Comparison of ENCODE assay signal across 11 cellular contexts in genomic region chr4:6658204-6658585, GRCh38. TPM values are rescaled to one million over a fixed set of nuclear protein-coding genes. Genes with fewer than 3 reads are reported as not detected.
DNase-seq lines count a peak whose midpoint lies in the region; ATAC-seq and TF ChIP-seq lines count a peak whose summit lies in the region.
"Had no signal": no experiment of that assay in that cellular context is flagged by ENCODE, and none has a peak within 500 bp of the region (broad histone marks: within the 10 kb centered on the region; RNA-seq: fewer than 3 reads in every experiment).

No MANE protein-coding gene starts in this region.

- peak overlapping the region; percentile 43 for H3K4me3 ChIP-seq in CD8-positive, alpha-beta T cell (ENCODE audit: low read depth, low read length)
- H3K4me3 ChIP-seq in heart left ventricle = peak overlapping the region in 8 of 12 donors; percentile 45 to 61 (median 51)
- peak overlapping the region; percentile 38 for H3K4me3 ChIP-seq in skeletal muscle cell (ENCODE audit: low read depth, low read length)
- H3K4me3 ChIP-seq: HAP-1 had no signal

- WGBS in heart left ventricle, 4 donors = 67 to 90% (median 83%) methylated on average over 7 of the region's 7 CpGs

- CTCF ChIA-PET in CD8-positive, alpha-beta T cell (lab: Charles Lee) = interaction anchor here (0.8 to 1.2 kb wide), 3 partner anchors 12 to 215 kb away, joined by 3 to 4 read pairs (median 3); partner anchors contain the start of gene BLOC1S4
- CTCF ChIA-PET in activated B cell treated with CpG ODN at 0.5 μM for 24 hours (lab: Charles Lee) = no interaction called here

- H3K27me3 ChIP-seq in CD8-positive, alpha-beta T cell (ENCODE audit: insufficient read depth, low read length) = no peaks in the 10 kb centered on the region
- peaks cover 0 to 36% (median 0%) of the 10 kb centered on the region in 9 donors for H3K27me3 ChIP-seq in heart left ventricle
- H3K27me3 ChIP-seq in foreskin keratinocyte = peaks cover 31% of the 10 kb centered on the region
- H3K27me3 ChIP-seq: right lobe of liver had no signal

- H3K4me1 Mint-ChIP-seq in CD8-positive, alpha-beta T cell (ENCODE audit: low read depth) = peaks cover 9% of the 10 kb centered on the region
- peaks cover 3% of the 10 kb centered on the region for H3K4me1 Mint-ChIP-seq in activated B cell treated with CpG ODN at 0.5 μM for 24 hours

- H3K9me3 ChIP-seq in CD8-positive, alpha-beta T cell (ENCODE audit: low read length) = no peaks in the 10 kb centered on the region
- peaks cover 0 to 5% (median 0%) of the 10 kb centered on the region in 12 donors for H3K9me3 ChIP-seq in heart left ventricle
- H3K9me3 ChIP-seq: right lobe of liver had no signal

- peaks cover 5% of the 10 kb centered on the region for H3K27me3 Mint-ChIP-seq in CD8-positive, alpha-beta T cell (ENCODE audit: low read depth)
- peaks cover 18% of the 10 kb centered on the region for H3K27me3 Mint-ChIP-seq in activated B cell treated with CpG ODN at 0.5 μM for 24 hours

- ATAC-seq in CD8-positive, alpha-beta T cell = no peak
- ATAC-seq in activated B cell treated with CpG ODN at 0.5 μM for 24 hours (ENCODE audit: low read depth) (no peak), heart left ventricle (peak in 2 of 4 donors; percentile 14 to 27), GM21447 (IDR thresholded peaks at IDR 0.05; ENCODE audit: unreplicated experiment) (no peak), HG03045 (IDR thresholded peaks at IDR 0.05; ENCODE audit: unreplicated experiment) (no peak), foreskin keratinocyte (no peak)

- H3K27ac Mint-ChIP-seq in CD8-positive, alpha-beta T cell = no peak overlapping the region
- no peak overlapping the region for H3K27ac Mint-ChIP-seq in activated B cell treated with CpG ODN at 0.5 μM for 24 hours

- TF ChIP-seq CTCF in CD8-positive, alpha-beta T cell (IDR thresholded peaks at IDR 0.05) = no peak
- TF ChIP-seq CTCF in activated B cell treated with CpG ODN at 0.5 μM for 24 hours (IDR thresholded peaks at IDR 0.05) (no peak), heart left ventricle (IDR thresholded peaks at IDR 0.05) (no peak), foreskin keratinocyte (conservative IDR thresholded peaks at IDR 0.05) (no peak)

- peak overlapping the region; percentile 74 for H3K4me3 Mint-ChIP-seq in CD8-positive, alpha-beta T cell
- peak overlapping the region; percentile 71 for H3K4me3 Mint-ChIP-seq in activated B cell treated with CpG ODN at 0.5 μM for 24 hours

- DNase-seq in CD8-positive, alpha-beta T cell = no peak
- DNase-seq in activated B cell treated with CpG ODN at 0.5 μM for 24 hours (no peak), heart left ventricle (no peak), skeletal muscle cell (ENCODE audit: low read depth) (no peak), A172 (ENCODE audit: low spot score) (no peak), foreskin keratinocyte (no peak)
- DNase-seq: NCI-H2029 treated with DMSO at 0.1 percent for 48 hours had no signal

- no peaks in the 10 kb centered on the region for H3K36me3 Mint-ChIP-seq in CD8-positive, alpha-beta T cell
- no peaks in the 10 kb centered on the region for H3K36me3 Mint-ChIP-seq in activated B cell treated with CpG ODN at 0.5 μM for 24 hours (ENCODE audit: low read depth)

- no peak overlapping the region for H3K27ac ChIP-seq in CD8-positive, alpha-beta T cell (ENCODE audit: low read depth, low read length)
- H3K27ac ChIP-seq in heart left ventricle (peak overlapping the region in 9 of 12 donors; percentile 22 to 68 (median 54)), foreskin keratinocyte (no peak overlapping the region)
- H3K27ac ChIP-seq: right lobe of liver had no signal

- H3K36me3 ChIP-seq in CD8-positive, alpha-beta T cell (ENCODE audit: insufficient read depth, low read length) = no peaks in the 10 kb centered on the region
- H3K36me3 ChIP-seq in heart left ventricle = no peaks in the 10 kb centered on the region
- H3K36me3 ChIP-seq: HAP-1, right lobe of liver had no signal

- peaks cover 8% of the 10 kb centered on the region for H3K4me1 ChIP-seq in CD8-positive, alpha-beta T cell (ENCODE audit: insufficient read depth, low read length)
- H3K4me1 ChIP-seq in heart left ventricle (peaks cover 0 to 13% (median 2%) of the 10 kb centered on the region in 12 donors), foreskin keratinocyte (no peaks in the 10 kb centered on the region)
- H3K4me1 ChIP-seq: HAP-1 had no signal

- TF ChIP-seq POLR2A in heart left ventricle (IDR thresholded peaks at IDR 0.05) = no peak

- POLR2A ChIA-PET in CD8-positive, alpha-beta T cell (lab: Charles Lee) = interaction anchor here (1.0 to 2.3 kb wide), 4 partner anchors 13 to 18 kb away, joined by 3 to 11 read pairs (median 6); partner anchors contain the start of gene MRFAP1
- POLR2A ChIA-PET in activated B cell treated with CpG ODN at 0.5 μM for 24 hours (lab: Charles Lee) = interaction anchor here (1.0 to 3.1 kb wide), 4 partner anchors 12 to 51 kb away, joined by 3 to 29 read pairs (median 8); partner anchors contain the start of gene MRFAP1

- intact Hi-C loops in CD8-positive, alpha-beta T cell (cut with DNase I, micrococcal nuclease) = loop anchor here in 1 of 2 experiments (2.0 kb wide), 1 partner anchor 15 kb away; no protein-coding TSS in a partner anchor
- intact Hi-C loops in activated B cell treated with CpG ODN at 0.5 μM for 24 hours (cut with micrococcal nuclease) = loop anchor here (2.0 kb wide), 1 partner anchor 17 kb away; the partner anchor contains the start of gene MRFAP1
- intact Hi-C loops in heart left ventricle (cut with DNase I) = no loop called here

- no peaks in the 10 kb centered on the region for H3K9me3 Mint-ChIP-seq in CD8-positive, alpha-beta T cell
- no peaks in the 10 kb centered on the region for H3K9me3 Mint-ChIP-seq in activated B cell treated with CpG ODN at 0.5 μM for 24 hours

RNA-seq across cellular contexts. Expression of gene MRFAP1, which starts 17.7 kb away (rescaled TPM):
- total RNA-seq in CD8-positive, alpha-beta T cell = 100 to 1,000 TPM; 177 to 183 TPM
- total RNA-seq in activated B cell treated with CpG ODN at 0.5 μM for 24 hours (93.8 and 93.9 TPM in 2 replicates), heart left ventricle (100 to 1,000 TPM; 162 to 300 (median 239) TPM), foreskin keratinocyte (185 and 228 TPM in 2 replicates)
- polyA plus RNA-seq in heart left ventricle (100 to 1,000 TPM; 239 to 514 TPM), foreskin keratinocyte (305 and 336 TPM in 2 replicates)
- total RNA-seq in A172 (2014; rRNA removed; shearing (Covaris generic)) = 153 and 191 TPM in 2 replicates

RNA-seq across cellular contexts. Expression of gene S100P, which starts 35.5 kb away (rescaled TPM):
- 1 to 10 TPM; 1.1 to 1.5 TPM for total RNA-seq in CD8-positive, alpha-beta T cell
- total RNA-seq in activated B cell treated with CpG ODN at 0.5 μM for 24 hours (not detected in 2 replicates), heart left ventricle (1 to 10 TPM in 3 of 9 donors, under 1 TPM in 4, not detected in 2; 0.62 to 4.1 (median 0.87) TPM), foreskin keratinocyte (1.1 TPM in 1 of 2 replicates, not detected in the other)
- polyA plus RNA-seq in heart left ventricle (under 1 TPM; 0.19 to 0.46 TPM), foreskin keratinocyte (0.27 TPM in 1 of 2 replicates, not detected in the other)
- not detected in 2 replicates for total RNA-seq in A172 (2014; rRNA removed; shearing (Covaris generic))

RNA-seq across cellular contexts. Expression of gene MRFAP1L1, which starts 51.5 kb away (rescaled TPM):
- 10 to 100 TPM; 27.5 to 30.0 TPM for total RNA-seq in CD8-positive, alpha-beta T cell
- total RNA-seq in activated B cell treated with CpG ODN at 0.5 μM for 24 hours (39.1 and 39.5 TPM in 2 replicates), heart left ventricle (10 to 100 TPM; 38.2 to 50.7 (median 41.3) TPM), foreskin keratinocyte (48.2 and 53.9 TPM in 2 replicates)
- polyA plus RNA-seq in heart left ventricle (10 to 100 TPM; 69.9 to 77.2 TPM), foreskin keratinocyte (45.3 and 49.5 TPM in 2 replicates)
- 71.6 and 90.6 TPM in 2 replicates for total RNA-seq in A172 (2014; rRNA removed; shearing (Covaris generic))

RNA-seq across cellular contexts. Expression of gene BLOC1S4, which starts 57.8 kb away (rescaled TPM):
- 10 to 100 TPM; 29.7 to 30.7 TPM for total RNA-seq in CD8-positive, alpha-beta T cell
- total RNA-seq in activated B cell treated with CpG ODN at 0.5 μM for 24 hours = 19.8 and 20.3 TPM in 2 replicates
- 10 to 100 TPM in 1 of 9 donors, 1 to 10 TPM in 8; 5.8 to 14.1 (median 7.8) TPM for total RNA-seq in heart left ventricle
- 1 to 10 TPM; 4.4 to 6.3 TPM for polyA plus RNA-seq in heart left ventricle
- 16.8 and 23.2 TPM in 2 replicates for total RNA-seq in A172 (2014; rRNA removed; shearing (Covaris generic))
- total RNA-seq in foreskin keratinocyte = 7.8 and 8.5 TPM in 2 replicates
- polyA plus RNA-seq in foreskin keratinocyte = 11.5 and 12.4 TPM in 2 replicates

Comparison
In these comparisons a context has a peak if more than half of its experiments do, and no peak if none do; other contexts are left out.
1. H3K27ac ChIP-seq: peak in heart left ventricle (9 of 12); none in CD8-positive, alpha-beta T cell (single experiment) and foreskin keratinocyte (single experiment).
2. Peak in every context shown above with its lines, with median percentiles within 50 percentile points of each other: H3K4me3 ChIP-seq.